Comparison of ENCODE assay signal across 12 cellular contexts in genomic region chr18:57542126-57542525, GRCh38. TPM values are rescaled to one million over a fixed set of nuclear protein-coding genes. Genes with fewer than 3 reads are reported as not detected.
DNase-seq lines count a peak whose midpoint lies in the region; FAIRE-seq and TF ChIP-seq lines count a peak whose summit lies in the region.
"Had no signal": no experiment of that assay in that cellular context is flagged by ENCODE, and none has a peak within 500 bp of the region (broad histone marks: within the 10 kb centered on the region; RNA-seq: fewer than 3 reads in every experiment).

No MANE protein-coding gene starts in this region.

- FAIRE-seq in keratinocyte (lab: Jason Lieb, UNC): peak; percentile 39

- no peak for TF ChIP-seq CTCF in AG09309 (IDR thresholded peaks at IDR 0.05; ENCODE audit: control insufficient read depth, insufficient read depth, low read depth, low read length, missing control alignments)
- TF ChIP-seq CTCF in cardiac fibroblast (IDR thresholded peaks at IDR 0.05; ENCODE audit: low read depth, low read length): no peak
- TF ChIP-seq CTCF in keratinocyte (optimal IDR thresholded peaks at IDR 0.05 in 1 of 3, IDR thresholded peaks at IDR 0.05 in 1 of 3, conservative IDR thresholded peaks at IDR 0.05 in 1 of 3; ENCODE audit: extremely low read depth in 1 of 3, insufficient read depth in 2 of 3, low read length in 3 of 3): no peak

- no peaks in the 10 kb centered on the region for H4K20me1 ChIP-seq in keratinocyte (ENCODE audit: control insufficient read depth, extremely low read depth, insufficient read depth, low read length)

- no peaks in the 10 kb centered on the region for H3K9me3 ChIP-seq in keratinocyte (ENCODE audit: control insufficient read depth, low read depth, low read length)
- H3K9me3 ChIP-seq: esophagus squamous epithelium had no signal

- no peaks in the 10 kb centered on the region for H3K79me2 ChIP-seq in keratinocyte (ENCODE audit: control insufficient read depth, insufficient read depth, low read length)

- peaks cover 8% of the 10 kb centered on the region for H3K4me1 ChIP-seq in keratinocyte (ENCODE audit: control insufficient read depth, extremely low read depth, insufficient read depth, low read length)
- H3K4me1 ChIP-seq: esophagus squamous epithelium had no signal

- H3K9me1 ChIP-seq in keratinocyte (ENCODE audit: control insufficient read depth, extremely low read depth, insufficient read depth, low read length): no peaks in the 10 kb centered on the region

- no peak overlapping the region for H3K9ac ChIP-seq in keratinocyte (ENCODE audit: control insufficient read depth, extremely low read depth, insufficient read depth, low read length)

- no peak overlapping the region for H3K27ac ChIP-seq in keratinocyte (ENCODE audit: control insufficient read depth, insufficient read depth, low read length)
- no peak overlapping the region for H3K27ac ChIP-seq in substantia nigra (ENCODE audit: low read depth, low read length, poor library complexity, severe bottlenecking)
- H3K27ac ChIP-seq: esophagus squamous epithelium had no signal

- peak overlapping the region; percentile 29 for H3K4me2 ChIP-seq in keratinocyte (ENCODE audit: control insufficient read depth, extremely low read depth, insufficient read depth, low read depth, low read length)

- H2AFZ ChIP-seq in keratinocyte (ENCODE audit: control insufficient read depth, low read length): no peak overlapping the region

- no peaks in the 10 kb centered on the region for H3K36me3 ChIP-seq in keratinocyte (ENCODE audit: control insufficient read depth in 2 of 2, extremely low read depth in 1 of 2, insufficient read depth in 2 of 2, low read length in 2 of 2)
- H3K36me3 ChIP-seq: esophagus squamous epithelium had no signal

- H3K4me3 ChIP-seq in AG09309 (ENCODE audit: control insufficient read depth, low read depth, low read length) (no peak overlapping the region), cardiac fibroblast (replicated peaks in 1 of 2; ENCODE audit: low read depth in 2 of 2, low read length in 2 of 2) (no peak overlapping the region), keratinocyte (ENCODE audit: control insufficient read depth in 2 of 3, extremely low read depth in 1 of 3, insufficient read depth in 2 of 3, low read depth in 1 of 3, low read length in 3 of 3) (no peak overlapping the region)
- H3K4me3 ChIP-seq: esophagus squamous epithelium had no signal

- dilution Hi-C loops in keratinocyte (cut with MboI; ENCODE audit: extremely low pct_ligation_motif_present, low sequenced_read_pairs): no loop called here

- H3K27me3 ChIP-seq in keratinocyte (ENCODE audit: control insufficient read depth, extremely low read depth, insufficient read depth, low read length): no peaks in the 10 kb centered on the region

- peak; percentile 67 for DNase-seq in AG09309 (ENCODE audit: low read depth)
- DNase-seq in HPDE6-E6E7 (ENCODE audit: extremely low spot score): peak; percentile 28
- DNase-seq in cardiac fibroblast (ENCODE audit: low read depth in 2 of 2): peak; percentile 46 to 61
- DNase-seq in keratinocyte (ENCODE audit: low read depth, low spot score): no peak
- no peak for DNase-seq in epidermal melanocyte (ENCODE audit: insufficient read length, low spot score)
- DNase-seq in NK-92 treated with Interleukin-12 subunit alpha and Interleukin-12 subunit beta, amount 100 ng/mL, for 24 hours (lab: John Stamatoyannopoulos, UW): no peak
- no peak for DNase-seq in A172 (ENCODE audit: low spot score)
- no peak for DNase-seq in substantia nigra (lab: John Stamatoyannopoulos, UW)
- DNase-seq: activated CD8-positive, alpha-beta T cell treated with anti-CD3 and anti-CD28 coated beads for 36 hours; esophagus squamous epithelium; NCI-H146; retina had no signal

RNA-seq across cellular contexts. Expression of gene FECH, which starts 44.4 kb away (rescaled TPM):
- polyA plus RNA-seq in keratinocyte: 26.8 to 37.2 TPM (median 29.2 TPM) in 3 replicates
- 9.7 TPM for polyA plus RNA-seq in keratinocyte (2011; ENCODE audit: low read depth)
- polyA plus RNA-seq in keratinocyte (2011; cell fraction: cytosol; rRNA removed): 28.4 and 32.9 TPM in 2 replicates
- polyA plus RNA-seq in keratinocyte (2011; cell fraction: nucleus; rRNA removed): 29.4 and 32.5 TPM in 2 replicates
- polyA plus RNA-seq in keratinocyte (2012; ENCODE audit: low replicate concordance): 12.0 and 24.0 TPM in 2 replicates
- 11.4 to 20.6 TPM (median 15.7 TPM) in 3 replicates for polyA minus RNA-seq in keratinocyte
- 36.6 TPM for polyA minus RNA-seq in keratinocyte (2011; cell fraction: cytosol; rRNA and poly(A)+ RNA removed)
- polyA minus RNA-seq in keratinocyte (2011; cell fraction: nucleus; rRNA and poly(A)+ RNA removed): 21.7 and 29.6 TPM in 2 replicates
- total RNA-seq in A172 (2014; rRNA removed; shearing (Covaris generic)): 25.9 and 38.3 TPM in 2 replicates

Comparison
In these comparisons a context has a peak if more than half of its experiments do, and no peak if none do; other contexts are left out.
1. DNase-seq: peak in AG09309 (single experiment), HPDE6-E6E7 (single experiment) and cardiac fibroblast (2 of 2); none in keratinocyte (single experiment), epidermal melanocyte (single experiment), NK-92 treated with Interleukin-12 subunit alpha and Interleukin-12 subunit beta, amount 100 ng/mL, for 24 hours (single experiment), A172 (single experiment) and substantia nigra (0 of 49).